ENCODE assay signal across 6 cellular contexts in the genomic region with DNA sequence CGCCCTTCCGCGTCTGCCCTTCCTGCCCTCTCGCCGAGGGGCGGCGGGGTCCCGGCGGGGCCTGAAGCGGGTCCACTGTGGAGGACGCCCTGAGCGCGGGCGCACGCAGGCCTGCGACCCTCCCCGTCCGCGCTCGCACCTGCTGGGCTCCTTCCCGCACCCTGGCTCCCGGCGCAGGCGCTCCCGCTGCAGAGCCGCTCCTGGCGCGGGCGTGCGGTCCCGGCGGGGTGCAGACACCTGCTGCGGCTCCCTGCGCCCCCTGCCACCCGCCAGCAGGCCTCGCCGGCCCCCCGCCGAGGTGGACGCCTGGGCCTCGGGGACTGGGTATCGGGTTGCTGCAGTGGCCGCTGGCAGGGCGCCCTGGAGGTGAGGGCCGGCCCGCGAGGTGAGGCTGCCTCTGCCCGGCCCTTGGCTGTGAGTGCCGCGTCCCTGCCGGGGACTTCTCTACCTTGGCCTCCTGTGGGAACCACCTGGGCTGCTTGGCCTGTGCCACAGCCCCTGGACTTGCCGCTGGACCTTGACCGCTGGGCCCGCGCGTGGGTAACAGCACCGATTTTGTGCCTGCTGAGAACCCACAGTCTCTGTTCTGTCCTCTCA. TPM values are rescaled to one million over a fixed set of nuclear protein-coding genes. Genes with fewer than 3 reads are reported as not detected.
A peak's percentile ranks its signal among the peaks of the same experiment; 100 is the strongest.
DNase-seq lines count a peak whose midpoint lies in the region; ATAC-seq, FAIRE-seq and TF ChIP-seq lines count a peak whose summit lies in the region.

No MANE protein-coding gene starts in this region.

- no peak for FAIRE-seq in bronchial epithelial cell (lab: Jason Lieb, UNC)

- no peak for DNase-seq in bronchial epithelial cell (ENCODE audit: low read depth)
- no peak for DNase-seq in DMS153 treated with DMSO at 0.1 percent for 48 hours (lab: John Stamatoyannopoulos, UW; ENCODE audit: unreplicated experiment)
- no peak for DNase-seq in GM20000 (ENCODE audit: low spot score)

- peaks cover 10% of the 10 kb centered on the region for H3K36me3 ChIP-seq in bronchial epithelial cell (ENCODE audit: control insufficient read depth, insufficient read depth, low read length)
- H3K36me3 ChIP-seq in neutrophil, result peaks cover 6% of the 10 kb centered on the region

- H3K27me3 ChIP-seq in bronchial epithelial cell (ENCODE audit: control insufficient read depth, insufficient read depth, low read length) (no peaks in the 10 kb centered on the region), neutrophil (no peaks in the 10 kb centered on the region)

- peak overlapping the region; percentile 94 for H3K27ac ChIP-seq in neutrophil

- ATAC-seq in GM19324 (IDR thresholded peaks at IDR 0.05; ENCODE audit: low FRiP score, unreplicated experiment) (peak; percentile 13), HG03439 (IDR thresholded peaks at IDR 0.05; ENCODE audit: unreplicated experiment) (peak; percentile 13)

- H3K4me3 ChIP-seq in bronchial epithelial cell (ENCODE audit: low read depth, low read length) (peak overlapping the region; percentile 80), neutrophil (ENCODE audit: low read depth in 1 of 2, low read length in 1 of 2) (peak overlapping the region; percentile 76 to 89)

- H3K4me1 ChIP-seq in neutrophil (ENCODE audit: control insufficient read depth in 1 of 2, insufficient read depth in 1 of 2, low read depth in 1 of 2, low read length in 1 of 2), result peaks cover 50 to 68% of the 10 kb centered on the region in 2 experiments

- no peaks in the 10 kb centered on the region for H3K9me3 ChIP-seq in neutrophil

- no peak for TF ChIP-seq CTCF in bronchial epithelial cell (IDR thresholded peaks at IDR 0.05; ENCODE audit: insufficient read depth, low read length, severe bottlenecking)
- TF ChIP-seq CTCF in neutrophil (IDR thresholded peaks at IDR 0.05), result no peak
- TF ChIP-seq CTCF in GM20000 (IDR thresholded peaks at IDR 0.05; ENCODE audit: extremely low read depth, missing control alignments), result no peak

RNA-seq across cellular contexts. Expression of gene ARRDC1, which starts 0.6 kb away (rescaled TPM):
- total RNA-seq in bronchial epithelial cell, result 114 and 136 TPM in 2 replicates

RNA-seq across cellular contexts. Expression of gene EHMT1, which starts 12.7 kb away (rescaled TPM):
- total RNA-seq in bronchial epithelial cell, result 45.3 and 45.4 TPM in 2 replicates

RNA-seq across cellular contexts. Expression of gene ZMYND19, which starts 15.8 kb away (rescaled TPM):
- 30.7 and 34.2 TPM in 2 replicates for total RNA-seq in bronchial epithelial cell

RNA-seq across cellular contexts. Expression of gene DPH7, which starts 27.4 kb away (rescaled TPM):
- 23.6 and 33.7 TPM in 2 replicates for total RNA-seq in bronchial epithelial cell

RNA-seq across cellular contexts. Expression of gene MRPL41, which starts 54.4 kb away (rescaled TPM):
- 64.2 and 81.8 TPM in 2 replicates for total RNA-seq in bronchial epithelial cell
